Comparison of ENCODE assay signal across 13 cellular contexts in the genomic region with DNA sequence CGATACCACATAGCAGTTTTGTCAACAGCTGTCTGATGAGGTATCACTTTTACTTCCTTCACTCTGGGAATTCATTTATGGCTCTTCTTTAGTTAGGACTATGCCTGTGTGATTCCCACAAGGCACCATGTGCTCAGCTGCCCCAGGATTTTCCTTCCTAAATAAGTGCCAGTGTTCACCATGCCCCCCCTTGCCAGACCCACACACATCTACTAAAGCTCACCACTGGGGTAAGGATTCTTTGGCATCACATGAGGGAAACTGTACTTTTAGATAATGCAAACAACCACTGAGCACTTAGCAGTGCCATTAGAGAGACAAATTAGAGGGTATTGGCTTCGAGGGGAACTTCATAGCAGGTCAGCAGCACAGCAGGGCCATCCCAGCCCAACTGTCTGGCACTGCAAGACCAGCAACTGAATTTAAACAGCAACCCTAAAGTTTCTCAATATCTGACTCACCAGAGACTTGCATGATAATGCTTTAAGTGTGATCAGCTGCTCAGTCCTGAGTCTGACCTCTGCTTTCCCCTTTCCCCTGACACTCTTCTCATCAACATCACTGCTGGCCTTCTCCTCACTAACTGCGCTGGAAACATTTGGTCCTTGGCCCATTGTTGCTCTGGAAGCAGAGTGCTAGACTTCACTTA.
DNase-seq lines count a peak whose midpoint lies in the region; ATAC-seq and TF ChIP-seq lines count a peak whose summit lies in the region.
"Had no signal": no experiment of that assay in that cellular context is flagged by ENCODE, and none has a peak within 500 bp of the region (broad histone marks: within the 10 kb centered on the region; RNA-seq: fewer than 3 reads in every experiment).

No MANE protein-coding gene starts in this region.

- H3K79me2 ChIP-seq in fibroblast of lung (ENCODE audit: control insufficient read depth, insufficient read depth, low read length) = no peaks in the 10 kb centered on the region

- peak overlapping the region; percentile 53 to 86 (median 81) for H3K27ac Mint-ChIP-seq in CD14-positive monocyte
- H3K27ac Mint-ChIP-seq: activated CD4-positive, alpha-beta T cell treated with anti-CD3 and anti-CD28 coated beads for 36 hours had no signal

- H2AFZ ChIP-seq in fibroblast of lung (ENCODE audit: low read length) = no peak overlapping the region

- H3K27ac ChIP-seq in fibroblast of lung (ENCODE audit: insufficient read depth, low read length) (peak overlapping the region; percentile 69), psoas muscle (no peak overlapping the region)
- H3K27ac ChIP-seq: Peyer's patch had no signal

- H3K4me3 ChIP-seq in fibroblast of lung (replicated peaks in 1 of 4; ENCODE audit: control extremely low read depth in 1 of 4, insufficient read depth in 1 of 4, low read depth in 3 of 4, low read length in 4 of 4) (no peak overlapping the region), psoas muscle (no peak overlapping the region)
- H3K4me3 ChIP-seq: Peyer's patch had no signal

- peaks cover 0 to 2% (median 0%) of the 10 kb centered on the region in 7 donors for H3K9me3 Mint-ChIP-seq in CD14-positive monocyte

- peaks cover 9% of the 10 kb centered on the region for H3K4me1 ChIP-seq in fibroblast of lung (ENCODE audit: control insufficient read depth, extremely low read depth, insufficient read depth, low read length)
- no peaks in the 10 kb centered on the region for H3K4me1 ChIP-seq in psoas muscle
- H3K4me1 ChIP-seq: Peyer's patch had no signal

- in situ Hi-C loops in ACHN (cut with HindIII; ENCODE audit: low pct_ligation_motif_present, low pct_unique_long_range_greater_than_20kb, low sequenced_read_pairs) = no loop called here

- no peak overlapping the region for H3K9ac ChIP-seq in fibroblast of lung (ENCODE audit: insufficient read depth, low read length)

- peaks cover 0 to 3% of the 10 kb centered on the region in 2 donors for H3K36me3 Mint-ChIP-seq in CD14-positive monocyte

- 40 to 65% (median 43%) methylated on average over 3 of the region's 3 CpGs for WGBS in psoas muscle, 3 donors

- TF ChIP-seq CTCF in CD14-positive monocyte (IDR thresholded peaks at IDR 0.05) = no peak
- no peak for TF ChIP-seq CTCF in fibroblast of lung (conservative IDR thresholded peaks at IDR 0.05 in 1 of 2, IDR thresholded peaks at IDR 0.05 in 1 of 2; ENCODE audit: low read depth in 1 of 2, low read length in 2 of 2)
- TF ChIP-seq CTCF in psoas muscle (IDR thresholded peaks at IDR 0.05) = no peak

- intact Hi-C loops in CD14-positive monocyte (cut with micrococcal nuclease) (no loop called here), psoas muscle (cut with DNase I) (no loop called here)

- peaks cover 0 to 4% (median 2%) of the 10 kb centered on the region in 3 donors for H3K27me3 Mint-ChIP-seq in CD14-positive monocyte (ENCODE audit: low read depth in 3 of 3)

- H3K4me3 Mint-ChIP-seq in CD14-positive monocyte = peak overlapping the region in 1 of 2 donors; percentile 76
- H3K4me3 Mint-ChIP-seq: activated CD4-positive, alpha-beta T cell treated with anti-CD3 and anti-CD28 coated beads for 36 hours had no signal

- H3K9me3 ChIP-seq in fibroblast of lung (ENCODE audit: control insufficient read depth, insufficient read depth, low read depth, low read length) (no peaks in the 10 kb centered on the region), psoas muscle (no peaks in the 10 kb centered on the region)
- H3K9me3 ChIP-seq: Peyer's patch had no signal

- no peaks in the 10 kb centered on the region for H4K20me1 ChIP-seq in fibroblast of lung (ENCODE audit: control insufficient read depth, extremely low read depth, insufficient read depth, low read length)

- ATAC-seq in psoas muscle = peak; percentile 39 to 83 (median 62)
- no peak for ATAC-seq in GM19397 (IDR thresholded peaks at IDR 0.05; ENCODE audit: unreplicated experiment)
- ATAC-seq: activated CD4-positive, alpha-beta T cell treated with anti-CD3 and anti-CD28 coated beads for 36 hours had no signal

- peak overlapping the region; percentile 9 for H3K4me2 ChIP-seq in fibroblast of lung (ENCODE audit: extremely low read depth, insufficient read depth, low read length)

- peak; percentile 66 for DNase-seq in CD14-positive monocyte (ENCODE audit: low spot score)
- DNase-seq in NOMO-1 treated with dmso at 0.1 percent for 144 hours (lab: John Stamatoyannopoulos, UW; ENCODE audit: unreplicated experiment) = peak; percentile 55
- peak; percentile 72 to 77 for DNase-seq in fibroblast of lung (ENCODE audit: low read depth in 2 of 2)
- DNase-seq in psoas muscle = peak; percentile 34 to 55
- no peak for DNase-seq in NCI-H510A treated with DMSO at 0.1 percent for 48 hours (lab: John Stamatoyannopoulos, UW)
- no peak for DNase-seq in ACHN
- DNase-seq in T-helper 9 cell = no peak
- DNase-seq: activated CD4-positive, alpha-beta T cell treated with anti-CD3 and anti-CD28 coated beads for 36 hours; activated gamma-delta T cell; NCI-H1092; occipital lobe had no signal

- no peaks in the 10 kb centered on the region for H3K36me3 ChIP-seq in fibroblast of lung (ENCODE audit: control insufficient read depth, insufficient read depth, low read length)
- no peaks in the 10 kb centered on the region for H3K36me3 ChIP-seq in psoas muscle (ENCODE audit: insufficient read depth in 1 of 2, low read depth in 1 of 2)
- H3K36me3 ChIP-seq: Peyer's patch had no signal

- peaks cover 49% of the 10 kb centered on the region for H3K4me1 Mint-ChIP-seq in CD14-positive monocyte
- H3K4me1 Mint-ChIP-seq: activated CD4-positive, alpha-beta T cell treated with anti-CD3 and anti-CD28 coated beads for 36 hours had no signal

- H3K27me3 ChIP-seq in fibroblast of lung (ENCODE audit: control insufficient read depth, insufficient read depth, low read length) (no peaks in the 10 kb centered on the region), psoas muscle (ENCODE audit: insufficient read depth in 3 of 3, low read length in 2 of 3) (no peaks in the 10 kb centered on the region)
- H3K27me3 ChIP-seq: Peyer's patch had no signal

Comparison
In these comparisons a context has a peak if more than half of its experiments do, and no peak if none do; other contexts are left out.
1. DNase-seq: peak in CD14-positive monocyte (single experiment), NOMO-1 treated with dmso at 0.1 percent for 144 hours (single experiment), fibroblast of lung (2 of 2) and psoas muscle (2 of 2); none in NCI-H510A treated with DMSO at 0.1 percent for 48 hours (single experiment), ACHN (single experiment) and T-helper 9 cell (single experiment).